In genomic region chr6:90249044-90249443, GRCh38 we compare ENCODE assay signal across 14 cellular contexts. TPM values are rescaled to one million over a fixed set of nuclear protein-coding genes. Genes with fewer than 3 reads are reported as not detected.
DNase-seq lines count a peak whose midpoint lies in the region; ATAC-seq and TF ChIP-seq lines count a peak whose summit lies in the region.
"Had no signal": no experiment of that assay in that cellular context is flagged by ENCODE, and none has a peak within 500 bp of the region (broad histone marks: within the 10 kb centered on the region; RNA-seq: fewer than 3 reads in every experiment).

No MANE protein-coding gene starts in this region.

- DNase-seq in natural killer cell treated with Interleukin-12 subunit alpha and Interleukin-12 subunit beta and Interleukin-15 and Interleukin-18, amount 100 ng/mL, for 72 hours (ENCODE audit: low spot score), result no peak
- DNase-seq in natural killer cell, result no peak
- no peak for DNase-seq in T-cell
- DNase-seq in activated naive CD8-positive, alpha-beta T cell treated with anti-CD3 and anti-CD28 coated beads, Interleukin-2, amount 50 U/mL, for 24 hours, result no peak
- DNase-seq in stimulated activated naive CD8-positive, alpha-beta T cell treated with anti-CD3 and anti-CD28 coated beads, Interleukin-15, amount 100 ng/mL, for 72 hours, result peak in 1 of 2 donors; percentile 73
- DNase-seq in NCI-H2196 (lab: John Stamatoyannopoulos, UW; ENCODE audit: unreplicated experiment), result no peak
- DNase-seq in NCI-H2107 (lab: John Stamatoyannopoulos, UW), result no peak
- DNase-seq: gastrocnemius medialis, H7, NCI-H1105, NCI-H2227 treated with DMSO at 0.1 percent for 48 hours had no signal

- ATAC-seq in natural killer cell treated with Interleukin-12 subunit alpha and Interleukin-12 subunit beta and Interleukin-15 and Interleukin-18, amount 100 ng/mL, for 72 hours, result peak; percentile 65 to 83
- ATAC-seq in natural killer cell, result no peak
- ATAC-seq in T-cell (replicated peaks in 1 of 4), result peak in 3 of 4 experiments; percentile 38 to 46 (median 41)
- ATAC-seq in activated naive CD8-positive, alpha-beta T cell treated with anti-CD3 and anti-CD28 coated beads, Interleukin-2, amount 50 U/mL, for 24 hours, result peak; percentile 84
- ATAC-seq in stimulated activated naive CD8-positive, alpha-beta T cell treated with anti-CD3 and anti-CD28 coated beads, Interleukin-15, amount 100 ng/mL, for 72 hours, result peak; percentile 93
- no peak for ATAC-seq in HG02938 (IDR thresholded peaks at IDR 0.05; ENCODE audit: unreplicated experiment)
- ATAC-seq: gastrocnemius medialis, sciatic nerve, WTC11 had no signal

- CTCF ChIA-PET in T-cell (lab: Charles Lee), result no interaction called here

- intact Hi-C loops in natural killer cell (cut with micrococcal nuclease), result no loop called here

- no peak for TF ChIP-seq CTCF in natural killer cell (IDR thresholded peaks at IDR 0.05)

- peak overlapping the region; percentile 48 to 80 for H3K27ac Mint-ChIP-seq in natural killer cell treated with Interleukin-12 subunit alpha and Interleukin-12 subunit beta and Interleukin-15 and Interleukin-18, amount 100 ng/mL, for 72 hours
- H3K27ac Mint-ChIP-seq in natural killer cell (no peak overlapping the region), T-cell (peak overlapping the region; percentile 77 to 87)
- H3K27ac Mint-ChIP-seq in activated naive CD8-positive, alpha-beta T cell treated with anti-CD3 and anti-CD28 coated beads, Interleukin-2, amount 50 U/mL, for 24 hours, result peak overlapping the region; percentile 99
- H3K27ac Mint-ChIP-seq in stimulated activated naive CD8-positive, alpha-beta T cell treated with anti-CD3 and anti-CD28 coated beads, Interleukin-15, amount 100 ng/mL, for 72 hours, result peak overlapping the region; percentile 98 to 99
- H3K27ac Mint-ChIP-seq: WTC11 had no signal

- no peaks in the 10 kb centered on the region for H3K9me3 Mint-ChIP-seq in natural killer cell treated with Interleukin-12 subunit alpha and Interleukin-12 subunit beta and Interleukin-15 and Interleukin-18, amount 100 ng/mL, for 72 hours
- H3K9me3 Mint-ChIP-seq in natural killer cell, result no peaks in the 10 kb centered on the region
- H3K9me3 Mint-ChIP-seq in T-cell, result no peaks in the 10 kb centered on the region
- no peaks in the 10 kb centered on the region for H3K9me3 Mint-ChIP-seq in activated naive CD8-positive, alpha-beta T cell treated with anti-CD3 and anti-CD28 coated beads, Interleukin-2, amount 50 U/mL, for 24 hours
- peaks cover 4 to 6% of the 10 kb centered on the region in 2 donors for H3K9me3 Mint-ChIP-seq in stimulated activated naive CD8-positive, alpha-beta T cell treated with anti-CD3 and anti-CD28 coated beads, Interleukin-15, amount 100 ng/mL, for 72 hours
- H3K9me3 Mint-ChIP-seq: WTC11 had no signal

- POLR2A ChIA-PET in T-cell (lab: Charles Lee), result interaction anchor here in 1 of 2 donors (0.6 to 1.5 kb wide), 2 partner anchors 22 to 59 kb away, joined by 3 read pairs; no protein-coding TSS in a partner anchor

- H3K4me1 Mint-ChIP-seq in natural killer cell treated with Interleukin-12 subunit alpha and Interleukin-12 subunit beta and Interleukin-15 and Interleukin-18, amount 100 ng/mL, for 72 hours (ENCODE audit: low read depth in 2 of 2), result peaks cover 13 to 19% of the 10 kb centered on the region in 2 donors
- no peaks in the 10 kb centered on the region for H3K4me1 Mint-ChIP-seq in natural killer cell
- H3K4me1 Mint-ChIP-seq in T-cell, result peaks cover 65 to 74% (median 68%) of the 10 kb centered on the region in 3 donors
- peaks cover 91% of the 10 kb centered on the region for H3K4me1 Mint-ChIP-seq in activated naive CD8-positive, alpha-beta T cell treated with anti-CD3 and anti-CD28 coated beads, Interleukin-2, amount 50 U/mL, for 24 hours
- H3K4me1 Mint-ChIP-seq in stimulated activated naive CD8-positive, alpha-beta T cell treated with anti-CD3 and anti-CD28 coated beads, Interleukin-15, amount 100 ng/mL, for 72 hours, result peaks cover 79% of the 10 kb centered on the region
- H3K4me1 Mint-ChIP-seq: WTC11 had no signal

- H3K27me3 Mint-ChIP-seq in natural killer cell treated with Interleukin-12 subunit alpha and Interleukin-12 subunit beta and Interleukin-15 and Interleukin-18, amount 100 ng/mL, for 72 hours, result peaks cover 2 to 7% of the 10 kb centered on the region in 2 donors
- H3K27me3 Mint-ChIP-seq in natural killer cell (ENCODE audit: low read depth in 2 of 2) (no peaks in the 10 kb centered on the region), T-cell (no peaks in the 10 kb centered on the region)
- H3K27me3 Mint-ChIP-seq in activated naive CD8-positive, alpha-beta T cell treated with anti-CD3 and anti-CD28 coated beads, Interleukin-2, amount 50 U/mL, for 24 hours, result no peaks in the 10 kb centered on the region
- no peaks in the 10 kb centered on the region for H3K27me3 Mint-ChIP-seq in stimulated activated naive CD8-positive, alpha-beta T cell treated with anti-CD3 and anti-CD28 coated beads, Interleukin-15, amount 100 ng/mL, for 72 hours

- no peaks in the 10 kb centered on the region for H3K36me3 Mint-ChIP-seq in natural killer cell treated with Interleukin-12 subunit alpha and Interleukin-12 subunit beta and Interleukin-15 and Interleukin-18, amount 100 ng/mL, for 72 hours
- no peaks in the 10 kb centered on the region for H3K36me3 Mint-ChIP-seq in natural killer cell
- peaks cover 41% of the 10 kb centered on the region for H3K36me3 Mint-ChIP-seq in T-cell
- peaks cover 85% of the 10 kb centered on the region for H3K36me3 Mint-ChIP-seq in activated naive CD8-positive, alpha-beta T cell treated with anti-CD3 and anti-CD28 coated beads, Interleukin-2, amount 50 U/mL, for 24 hours (ENCODE audit: low read depth)
- H3K36me3 Mint-ChIP-seq: WTC11 had no signal

- peak overlapping the region; percentile 4 for H3K4me3 Mint-ChIP-seq in natural killer cell treated with Interleukin-12 subunit alpha and Interleukin-12 subunit beta and Interleukin-15 and Interleukin-18, amount 100 ng/mL, for 72 hours
- no peak overlapping the region for H3K4me3 Mint-ChIP-seq in natural killer cell
- H3K4me3 Mint-ChIP-seq in T-cell, result peak overlapping the region in 1 of 3 donors; percentile 54
- peak overlapping the region; percentile 76 for H3K4me3 Mint-ChIP-seq in activated naive CD8-positive, alpha-beta T cell treated with anti-CD3 and anti-CD28 coated beads, Interleukin-2, amount 50 U/mL, for 24 hours
- peak overlapping the region; percentile 73 to 74 for H3K4me3 Mint-ChIP-seq in stimulated activated naive CD8-positive, alpha-beta T cell treated with anti-CD3 and anti-CD28 coated beads, Interleukin-15, amount 100 ng/mL, for 72 hours
- H3K4me3 Mint-ChIP-seq: WTC11 had no signal

RNA-seq across cellular contexts. Expression of gene BACH2, which starts 47.6 kb away (rescaled TPM):
- total RNA-seq in natural killer cell treated with Interleukin-12 subunit alpha and Interleukin-12 subunit beta and Interleukin-15 and Interleukin-18, amount 100 ng/mL, for 72 hours, result 1 to 10 TPM; 3.1 to 5.8 TPM
- 10 to 100 TPM; 32.1 to 37.8 (median 32.7) TPM for total RNA-seq in natural killer cell
- 100 to 1,000 TPM in 2 of 5 donors, 10 to 100 TPM in 3; 81.9 to 196 (median 96.7) TPM for total RNA-seq in T-cell

Comparison
In these comparisons a context has a peak if more than half of its experiments do, and no peak if none do; other contexts are left out.
1. ATAC-seq: peak in natural killer cell treated with Interleukin-12 subunit alpha and Interleukin-12 subunit beta and Interleukin-15 and Interleukin-18, amount 100 ng/mL, for 72 hours (2 of 2), T-cell (3 of 4), activated naive CD8-positive, alpha-beta T cell treated with anti-CD3 and anti-CD28 coated beads, Interleukin-2, amount 50 U/mL, for 24 hours (single experiment) and stimulated activated naive CD8-positive, alpha-beta T cell treated with anti-CD3 and anti-CD28 coated beads, Interleukin-15, amount 100 ng/mL, for 72 hours (single experiment); none in natural killer cell (0 of 3) and HG02938 (single experiment).
2. H3K27ac Mint-ChIP-seq: peak in natural killer cell treated with Interleukin-12 subunit alpha and Interleukin-12 subunit beta and Interleukin-15 and Interleukin-18, amount 100 ng/mL, for 72 hours (2 of 2), T-cell (2 of 2), activated naive CD8-positive, alpha-beta T cell treated with anti-CD3 and anti-CD28 coated beads, Interleukin-2, amount 50 U/mL, for 24 hours (single experiment) and stimulated activated naive CD8-positive, alpha-beta T cell treated with anti-CD3 and anti-CD28 coated beads, Interleukin-15, amount 100 ng/mL, for 72 hours (2 of 2); none in natural killer cell (0 of 2).
3. RNA of gene BACH2, which starts 47.6 kb away (total RNA-seq): 81.9 to 196 TPM in T-cell and 32.1 to 37.8 TPM in natural killer cell; 3.1 to 5.8 TPM in natural killer cell treated with Interleukin-12 subunit alpha and Interleukin-12 subunit beta and Interleukin-15 and Interleukin-18, amount 100 ng/mL, for 72 hours; every median in the first group is over 4 times any median in the second.